9 cellular contexts compared by ENCODE assay signal in the genomic region with DNA sequence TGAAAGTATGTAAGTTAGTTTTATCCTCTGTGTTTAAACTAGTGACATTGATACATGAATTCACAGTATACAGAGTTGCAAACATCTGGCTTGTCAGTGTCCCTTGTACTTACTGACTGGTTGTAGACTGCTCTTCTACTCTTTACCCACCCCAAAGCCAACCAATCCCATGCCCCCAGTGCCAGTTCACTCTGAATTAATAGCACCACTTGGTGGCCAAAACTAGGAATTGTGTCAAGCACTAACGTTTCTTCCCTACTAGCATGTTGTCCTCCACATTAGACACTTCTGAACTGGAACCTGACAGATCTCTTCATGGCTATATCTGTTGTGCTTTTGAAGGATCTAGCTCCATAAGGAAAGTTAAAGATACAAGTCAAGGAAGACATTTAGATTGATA. TPM values are rescaled to one million over a fixed set of nuclear protein-coding genes. Genes with fewer than 3 reads are reported as not detected.
DNase-seq lines count a peak whose midpoint lies in the region; ATAC-seq and TF ChIP-seq lines count a peak whose summit lies in the region.
"Had no signal": no experiment of that assay in that cellular context is flagged by ENCODE, and none has a peak within 500 bp of the region (broad histone marks: within the 10 kb centered on the region; RNA-seq: fewer than 3 reads in every experiment).

No MANE protein-coding gene starts in this region.

- peak; percentile 27 for DNase-seq in GM03348 (ENCODE audit: low spot score)
- DNase-seq in kidney glomerular epithelial cell (lab: John Stamatoyannopoulos, UW), result peak; percentile 10
- no peak for DNase-seq in suprapubic skin (ENCODE audit: low spot score in 2 of 2)
- no peak for DNase-seq in effector memory CD4-positive, alpha-beta T cell

- no peak overlapping the region for H3K4me2 ChIP-seq in SU-DHL-6 (ENCODE audit: low read depth, low read length, poor library complexity, severe bottlenecking)

- no peak for TF ChIP-seq EP300 in suprapubic skin (IDR thresholded peaks at IDR 0.05)

- H3K27me3 ChIP-seq in SU-DHL-6 (ENCODE audit: low read length) (no peaks in the 10 kb centered on the region), suprapubic skin (no peaks in the 10 kb centered on the region)
- no peaks in the 10 kb centered on the region for H3K27me3 ChIP-seq in effector memory CD4-positive, alpha-beta T cell (replicated peaks; ENCODE audit: control insufficient read depth, insufficient read depth, low read length, poor library complexity, severe bottlenecking)

- H2AFZ ChIP-seq in SU-DHL-6 (ENCODE audit: low read depth, low read length, severe bottlenecking), result no peak overlapping the region

- no peaks in the 10 kb centered on the region for H3F3A ChIP-seq in SU-DHL-6 (ENCODE audit: insufficient read depth)

- no peaks in the 10 kb centered on the region for H3K9me2 ChIP-seq in SU-DHL-6 (replicated peaks; ENCODE audit: insufficient read depth, low read length)

- H3K4me3 ChIP-seq in SU-DHL-6 (ENCODE audit: insufficient read depth, low read length, poor library complexity, severe bottlenecking) (no peak overlapping the region), suprapubic skin (no peak overlapping the region)
- no peak overlapping the region for H3K4me3 ChIP-seq in effector memory CD4-positive, alpha-beta T cell (ENCODE audit: insufficient read depth, low read depth, low read length, poor library complexity, severe bottlenecking)

- H3K79me2 ChIP-seq in SU-DHL-6 (ENCODE audit: insufficient read depth, low read length), result no peaks in the 10 kb centered on the region

- H3K9me3 ChIP-seq in SU-DHL-6 (ENCODE audit: insufficient read depth, low read length), result no peaks in the 10 kb centered on the region
- H3K9me3 ChIP-seq in suprapubic skin, result no peaks in the 10 kb centered on the region
- H3K9me3 ChIP-seq in effector memory CD4-positive, alpha-beta T cell (ENCODE audit: control insufficient read depth, low read length), result no peaks in the 10 kb centered on the region

- no peak overlapping the region for H3K27ac ChIP-seq in SU-DHL-6 (ENCODE audit: low read depth, low read length)
- H3K27ac ChIP-seq in suprapubic skin, result no peak overlapping the region
- no peak overlapping the region for H3K27ac ChIP-seq in effector memory CD4-positive, alpha-beta T cell (ENCODE audit: insufficient read depth, low read length, poor library complexity, severe bottlenecking)

- no peak overlapping the region for H3K9ac ChIP-seq in SU-DHL-6 (ENCODE audit: low read length)

- no peaks in the 10 kb centered on the region for H4K20me1 ChIP-seq in SU-DHL-6 (ENCODE audit: low read depth, low read length)

- no peak for TF ChIP-seq POLR2A in suprapubic skin (IDR thresholded peaks at IDR 0.05)

- peak; percentile 65 for ATAC-seq in HG03432 (IDR thresholded peaks at IDR 0.05; ENCODE audit: unreplicated experiment)
- ATAC-seq in activated CD4-positive, CD25-positive, alpha-beta regulatory T cell treated with anti-CD3 and anti-CD28 coated beads, Interleukin-2, amount 50 U/mL, for 24 hours, result no peak
- ATAC-seq in GM21529 (IDR thresholded peaks at IDR 0.05; ENCODE audit: unreplicated experiment), result no peak

- WGBS in suprapubic skin, result 0% methylated on average over 1 of the region's 1 CpG

- no peaks in the 10 kb centered on the region for H3K4me1 ChIP-seq in suprapubic skin
- H3K4me1 ChIP-seq in effector memory CD4-positive, alpha-beta T cell (ENCODE audit: control insufficient read depth, insufficient read depth, low read length, poor library complexity, severe bottlenecking), result no peaks in the 10 kb centered on the region

- TF ChIP-seq CTCF in SU-DHL-6 (IDR thresholded peaks at IDR 0.05; ENCODE audit: insufficient read depth, low read length, poor library complexity, severe bottlenecking) (peak; percentile 50), suprapubic skin (IDR thresholded peaks at IDR 0.05) (no peak)

- H3K36me3 ChIP-seq in SU-DHL-6 (ENCODE audit: low read length), result no peaks in the 10 kb centered on the region
- peaks cover 16% of the 10 kb centered on the region for H3K36me3 ChIP-seq in suprapubic skin
- H3K36me3 ChIP-seq in effector memory CD4-positive, alpha-beta T cell (ENCODE audit: control insufficient read depth, insufficient read depth, low read length), result no peaks in the 10 kb centered on the region

RNA-seq across cellular contexts. Expression of a gene that starts 27.2 kb away (rescaled TPM):
- total RNA-seq in suprapubic skin, result 10 to 100 TPM in 2 of 4 donors, 1 to 10 TPM in 2; 6.6 to 19.7 (median 10.9) TPM
- total RNA-seq: skeletal muscle tissue had no signal

Comparison
In these comparisons a context has a peak if more than half of its experiments do, and no peak if none do; other contexts are left out.
1. DNase-seq: peak in GM03348 (single experiment) and kidney glomerular epithelial cell (single experiment); none in suprapubic skin (0 of 2) and effector memory CD4-positive, alpha-beta T cell (0 of 3).